8 cellular contexts compared by ENCODE assay signal in genomic region chr2:159091981-159092380, GRCh38.
A peak's percentile ranks its signal among the peaks of the same experiment; 100 is the strongest.
DNase-seq lines count a peak whose midpoint lies in the region; ATAC-seq, FAIRE-seq and TF ChIP-seq lines count a peak whose summit lies in the region.

No MANE protein-coding gene starts in this region.

- H3K9me3 ChIP-seq in MG63, result peaks cover 9% of the 10 kb centered on the region; the same call in 1 of the 2 replicates

- H3K9me3 Mint-ChIP-seq in activated CD8-positive, alpha-beta T cell treated with anti-CD3 and anti-CD28 coated beads, Interleukin-2, amount 10 ng/mL, durations not matched to agents 7 days and 5 days (ENCODE audit: insufficient read depth), result peaks cover 11% of the 10 kb centered on the region
- H3K9me3 Mint-ChIP-seq in naive B cell, result peaks cover 4 to 17% (median 14%) of the 10 kb centered on the region in 7 donors

- H3K27me3 ChIP-seq in MG63, result no peaks in the 10 kb centered on the region

- peaks cover 9% of the 10 kb centered on the region for H3K36me3 Mint-ChIP-seq in activated CD8-positive, alpha-beta T cell treated with anti-CD3 and anti-CD28 coated beads, Interleukin-2, amount 10 ng/mL, durations not matched to agents 7 days and 5 days (ENCODE audit: low read depth)
- H3K36me3 Mint-ChIP-seq in naive B cell, result peaks cover 12 to 22% of the 10 kb centered on the region in 2 donors

- peak overlapping the region; percentile 82 for H3K27ac Mint-ChIP-seq in activated CD8-positive, alpha-beta T cell treated with anti-CD3 and anti-CD28 coated beads, Interleukin-2, amount 10 ng/mL, durations not matched to agents 7 days and 5 days
- H3K27ac Mint-ChIP-seq in naive B cell, result peak overlapping the region; percentile 8 to 95 (median 58)

- H3K36me3 ChIP-seq in MG63, result no peaks in the 10 kb centered on the region; the same call in 1 of the 2 replicates

- H3K4me3 Mint-ChIP-seq in activated CD8-positive, alpha-beta T cell treated with anti-CD3 and anti-CD28 coated beads, Interleukin-2, amount 10 ng/mL, durations not matched to agents 7 days and 5 days, result peak overlapping the region; percentile 4
- H3K4me3 Mint-ChIP-seq in naive B cell, result peak overlapping the region; percentile 33 to 85 (median 80)

- H3K27me3 Mint-ChIP-seq in activated CD8-positive, alpha-beta T cell treated with anti-CD3 and anti-CD28 coated beads, Interleukin-2, amount 10 ng/mL, durations not matched to agents 7 days and 5 days (ENCODE audit: low read depth), result no peaks in the 10 kb centered on the region
- H3K27me3 Mint-ChIP-seq in naive B cell, result no peaks in the 10 kb centered on the region

- peak; percentile 52 for ATAC-seq in HG02840 (IDR thresholded peaks at IDR 0.05; ENCODE audit: low FRiP score, unreplicated experiment)
- ATAC-seq in activated CD8-positive, alpha-beta T cell treated with anti-CD3 and anti-CD28 coated beads, Interleukin-2, amount 10 ng/mL, durations not matched to agents 7 days and 5 days, result peak; percentile 69
- ATAC-seq in naive B cell (ENCODE audit: low read depth in 2 of 2), result peak; percentile 87 to 92
- ATAC-seq in activated CD4-positive, CD25-positive, alpha-beta regulatory T cell treated with anti-CD3 and anti-CD28 coated beads, Interleukin-2, amount 50 U/mL, for 24 hours, result no peak

- peaks cover 52% of the 10 kb centered on the region for H3K4me1 Mint-ChIP-seq in activated CD8-positive, alpha-beta T cell treated with anti-CD3 and anti-CD28 coated beads, Interleukin-2, amount 10 ng/mL, durations not matched to agents 7 days and 5 days (ENCODE audit: low read depth)
- H3K4me1 Mint-ChIP-seq in naive B cell, result peaks cover 42 to 74% (median 53%) of the 10 kb centered on the region in 3 donors

- POLR2A ChIA-PET in activated CD8-positive, alpha-beta T cell treated with anti-CD3 and anti-CD28 coated beads, Interleukin-2, amount 10 ng/mL, durations not matched to agents 7 days and 5 days (lab: Charles Lee), result interaction anchor here (1.1 kb wide), 1 partner anchor 38 kb away, joined by 5 read pairs; no protein-coding TSS in a partner anchor

- H3K4me3 ChIP-seq in MG63, result no peak overlapping the region

- peak; percentile 66 for FAIRE-seq in GM12891 (lab: Jason Lieb, UNC)

- TF ChIP-seq POLR2A in GM12891 (IDR thresholded peaks at IDR 0.05; ENCODE audit: low read depth, low read length), result no peak

- DNase-seq in GM12891 (ENCODE audit: insufficient read length, low spot score), result no peak
- peak; percentile 44 for DNase-seq in activated CD8-positive, alpha-beta T cell treated with anti-CD3 and anti-CD28 coated beads, Interleukin-2, amount 10 ng/mL, durations not matched to agents 7 days and 5 days
- DNase-seq in naive B cell, result peak; percentile 53
- DNase-seq in MG63, result no peak
- DNase-seq in H4 (ENCODE audit: low spot score), result no peak
- no peak for DNase-seq in activated CD4-positive, alpha-beta T cell treated with anti-CD3 and anti-CD28 coated beads, Interleukin-2, amount 50 U/mL, for 1 hour

- CTCF ChIA-PET in activated CD8-positive, alpha-beta T cell treated with anti-CD3 and anti-CD28 coated beads, Interleukin-2, amount 10 ng/mL, durations not matched to agents 7 days and 5 days (lab: Charles Lee), result interaction anchor here (0.5 to 1.7 kb wide), 3 partner anchors 23 to 250 kb away, joined by 3 to 10 read pairs (median 4); no protein-coding TSS in a partner anchor

TF ChIP-seq in GM12891, 5 proteins besides CTCF, POLR2A, EP300 and RAD21:
- TF ChIP-seq SPI1 (IDR thresholded peaks at IDR 0.05; ENCODE audit: low read depth, low read length) (no peak), POU2F2 (IDR thresholded peaks at IDR 0.05; ENCODE audit: low read depth, low read length) (no peak), POLR2AphosphoS5 (IDR thresholded peaks at IDR 0.05; ENCODE audit: low read depth, low read length) (no peak), PAX5 (IDR thresholded peaks at IDR 0.05; ENCODE audit: insufficient read depth, low read length, severe bottlenecking) (no peak), TAF1 (IDR thresholded peaks at IDR 0.05; ENCODE audit: low read depth, low read length) (no peak)

Comparison
In these comparisons a context has a peak if more than half of its experiments do, and no peak if none do; other contexts are left out.
1. DNase-seq: peak in activated CD8-positive, alpha-beta T cell treated with anti-CD3 and anti-CD28 coated beads, Interleukin-2, amount 10 ng/mL, durations not matched to agents 7 days and 5 days (single experiment) and naive B cell (single experiment); none in GM12891 (single experiment), MG63 (single experiment), H4 (single experiment) and activated CD4-positive, alpha-beta T cell treated with anti-CD3 and anti-CD28 coated beads, Interleukin-2, amount 50 U/mL, for 1 hour (single experiment).
2. ATAC-seq: peak in HG02840 (single experiment), activated CD8-positive, alpha-beta T cell treated with anti-CD3 and anti-CD28 coated beads, Interleukin-2, amount 10 ng/mL, durations not matched to agents 7 days and 5 days (single experiment) and naive B cell (2 of 2); none in activated CD4-positive, CD25-positive, alpha-beta regulatory T cell treated with anti-CD3 and anti-CD28 coated beads, Interleukin-2, amount 50 U/mL, for 24 hours (0 of 2).